Comparison of ENCODE assay signal across 3 cellular contexts in genomic region chr7:46696741-46697140, GRCh38.
TF ChIP-seq lines count a peak whose summit lies in the region.

No MANE protein-coding gene starts in this region.

TF ChIP-seq in SK-N-SH, 30 proteins besides CTCF, POLR2A, EP300 and RAD21 (continued from another document):
- TF ChIP-seq, protein P1, sequence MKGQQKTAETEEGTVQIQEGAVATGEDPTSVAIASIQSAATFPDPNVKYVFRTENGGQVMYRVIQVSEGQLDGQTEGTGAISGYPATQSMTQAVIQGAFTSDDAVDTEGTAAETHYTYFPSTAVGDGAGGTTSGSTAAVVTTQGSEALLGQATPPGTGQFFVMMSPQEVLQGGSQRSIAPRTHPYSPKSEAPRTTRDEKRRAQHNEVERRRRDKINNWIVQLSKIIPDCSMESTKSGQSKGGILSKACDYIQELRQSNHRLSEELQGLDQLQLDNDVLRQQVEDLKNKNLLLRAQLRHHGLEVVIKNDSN (IDR thresholded peaks at IDR 0.05; ENCODE audit: borderline replicate concordance, low read depth), result no peak
- TF ChIP-seq NFIC (IDR thresholded peaks at IDR 0.05; ENCODE audit: borderline replicate concordance) (no peak), FOXJ3 (CRISPR knock-in tag; IDR thresholded peaks at IDR 0.05) (no peak), FOXM1 (IDR thresholded peaks at IDR 0.05; ENCODE audit: low read depth) (no peak), ELF1 (IDR thresholded peaks at IDR 0.05) (no peak)

TF ChIP-seq in SK-N-SH treated with all-trans-retinoic acid at 6 μM for 48 hours, 23 proteins besides CTCF, POLR2A, EP300 and RAD21 (continued from another document):
- TF ChIP-seq POU6F1 (CRISPR knock-in tag; IDR thresholded peaks at IDR 0.05; ENCODE audit: borderline replicate concordance, low read depth) (no peak), SNAI2 (CRISPR knock-in tag; IDR thresholded peaks at IDR 0.05) (no peak), PPARA (CRISPR knock-in tag; IDR thresholded peaks at IDR 0.05; ENCODE audit: borderline replicate concordance) (no peak), ZNF8 (CRISPR knock-in tag; IDR thresholded peaks at IDR 0.05) (no peak), OSR1 (CRISPR knock-in tag; IDR thresholded peaks at IDR 0.05) (no peak), ZNF70 (CRISPR knock-in tag; IDR thresholded peaks at IDR 0.05) (no peak), ESRRG (CRISPR knock-in tag; IDR thresholded peaks at IDR 0.05) (no peak), ISL1 (CRISPR knock-in tag; IDR thresholded peaks at IDR 0.05) (no peak)
- TF ChIP-seq, protein P2, sequence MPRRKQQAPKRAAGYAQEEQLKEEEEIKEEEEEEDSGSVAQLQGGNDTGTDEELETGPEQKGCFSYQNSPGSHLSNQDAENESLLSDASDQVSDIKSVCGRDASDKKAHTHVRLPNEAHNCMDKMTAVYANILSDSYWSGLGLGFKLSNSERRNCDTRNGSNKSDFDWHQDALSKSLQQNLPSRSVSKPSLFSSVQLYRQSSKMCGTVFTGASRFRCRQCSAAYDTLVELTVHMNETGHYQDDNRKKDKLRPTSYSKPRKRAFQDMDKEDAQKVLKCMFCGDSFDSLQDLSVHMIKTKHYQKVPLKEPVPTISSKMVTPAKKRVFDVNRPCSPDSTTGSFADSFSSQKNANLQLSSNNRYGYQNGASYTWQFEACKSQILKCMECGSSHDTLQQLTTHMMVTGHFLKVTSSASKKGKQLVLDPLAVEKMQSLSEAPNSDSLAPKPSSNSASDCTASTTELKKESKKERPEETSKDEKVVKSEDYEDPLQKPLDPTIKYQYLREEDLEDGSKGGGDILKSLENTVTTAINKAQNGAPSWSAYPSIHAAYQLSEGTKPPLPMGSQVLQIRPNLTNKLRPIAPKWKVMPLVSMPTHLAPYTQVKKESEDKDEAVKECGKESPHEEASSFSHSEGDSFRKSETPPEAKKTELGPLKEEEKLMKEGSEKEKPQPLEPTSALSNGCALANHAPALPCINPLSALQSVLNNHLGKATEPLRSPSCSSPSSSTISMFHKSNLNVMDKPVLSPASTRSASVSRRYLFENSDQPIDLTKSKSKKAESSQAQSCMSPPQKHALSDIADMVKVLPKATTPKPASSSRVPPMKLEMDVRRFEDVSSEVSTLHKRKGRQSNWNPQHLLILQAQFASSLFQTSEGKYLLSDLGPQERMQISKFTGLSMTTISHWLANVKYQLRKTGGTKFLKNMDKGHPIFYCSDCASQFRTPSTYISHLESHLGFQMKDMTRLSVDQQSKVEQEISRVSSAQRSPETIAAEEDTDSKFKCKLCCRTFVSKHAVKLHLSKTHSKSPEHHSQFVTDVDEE (CRISPR knock-in tag; IDR thresholded peaks at IDR 0.05), result no peak
- TF ChIP-seq, protein P3, sequence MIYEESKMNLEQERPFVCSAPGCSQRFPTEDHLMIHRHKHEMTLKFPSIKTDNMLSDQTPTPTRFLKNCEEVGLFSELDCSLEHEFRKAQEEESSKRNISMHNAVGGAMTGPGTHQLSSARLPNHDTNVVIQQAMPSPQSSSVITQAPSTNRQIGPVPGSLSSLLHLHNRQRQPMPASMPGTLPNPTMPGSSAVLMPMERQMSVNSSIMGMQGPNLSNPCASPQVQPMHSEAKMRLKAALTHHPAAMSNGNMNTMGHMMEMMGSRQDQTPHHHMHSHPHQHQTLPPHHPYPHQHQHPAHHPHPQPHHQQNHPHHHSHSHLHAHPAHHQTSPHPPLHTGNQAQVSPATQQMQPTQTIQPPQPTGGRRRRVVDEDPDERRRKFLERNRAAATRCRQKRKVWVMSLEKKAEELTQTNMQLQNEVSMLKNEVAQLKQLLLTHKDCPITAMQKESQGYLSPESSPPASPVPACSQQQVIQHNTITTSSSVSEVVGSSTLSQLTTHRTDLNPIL (CRISPR knock-in tag; IDR thresholded peaks at IDR 0.05; ENCODE audit: low read depth), result no peak
- TF ChIP-seq, protein P4, sequence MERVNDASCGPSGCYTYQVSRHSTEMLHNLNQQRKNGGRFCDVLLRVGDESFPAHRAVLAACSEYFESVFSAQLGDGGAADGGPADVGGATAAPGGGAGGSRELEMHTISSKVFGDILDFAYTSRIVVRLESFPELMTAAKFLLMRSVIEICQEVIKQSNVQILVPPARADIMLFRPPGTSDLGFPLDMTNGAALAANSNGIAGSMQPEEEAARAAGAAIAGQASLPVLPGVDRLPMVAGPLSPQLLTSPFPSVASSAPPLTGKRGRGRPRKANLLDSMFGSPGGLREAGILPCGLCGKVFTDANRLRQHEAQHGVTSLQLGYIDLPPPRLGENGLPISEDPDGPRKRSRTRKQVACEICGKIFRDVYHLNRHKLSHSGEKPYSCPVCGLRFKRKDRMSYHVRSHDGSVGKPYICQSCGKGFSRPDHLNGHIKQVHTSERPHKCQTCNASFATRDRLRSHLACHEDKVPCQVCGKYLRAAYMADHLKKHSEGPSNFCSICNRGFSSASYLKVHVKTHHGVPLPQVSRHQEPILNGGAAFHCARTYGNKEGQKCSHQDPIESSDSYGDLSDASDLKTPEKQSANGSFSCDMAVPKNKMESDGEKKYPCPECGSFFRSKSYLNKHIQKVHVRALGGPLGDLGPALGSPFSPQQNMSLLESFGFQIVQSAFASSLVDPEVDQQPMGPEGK (CRISPR knock-in tag; IDR thresholded peaks at IDR 0.05; ENCODE audit: borderline replicate concordance), result no peak

TF ChIP-seq in HepG2, 621 proteins besides CTCF, POLR2A, EP300 and RAD21 (continued from another document):
- TF ChIP-seq, protein P5, sequence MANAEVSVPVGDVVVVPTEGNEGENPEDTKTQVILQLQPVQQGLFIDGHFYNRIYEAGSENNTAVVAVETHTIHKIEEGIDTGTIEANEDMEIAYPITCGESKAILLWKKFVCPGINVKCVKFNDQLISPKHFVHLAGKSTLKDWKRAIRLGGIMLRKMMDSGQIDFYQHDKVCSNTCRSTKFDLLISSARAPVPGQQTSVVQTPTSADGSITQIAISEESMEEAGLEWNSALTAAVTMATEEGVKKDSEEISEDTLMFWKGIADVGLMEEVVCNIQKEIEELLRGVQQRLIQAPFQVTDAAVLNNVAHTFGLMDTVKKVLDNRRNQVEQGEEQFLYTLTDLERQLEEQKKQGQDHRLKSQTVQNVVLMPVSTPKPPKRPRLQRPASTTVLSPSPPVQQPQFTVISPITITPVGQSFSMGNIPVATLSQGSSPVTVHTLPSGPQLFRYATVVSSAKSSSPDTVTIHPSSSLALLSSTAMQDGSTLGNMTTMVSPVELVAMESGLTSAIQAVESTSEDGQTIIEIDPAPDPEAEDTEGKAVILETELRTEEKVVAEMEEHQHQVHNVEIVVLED (CRISPR knock-in tag; IDR thresholded peaks at IDR 0.05; ENCODE audit: borderline replicate concordance), result no peak
- TF ChIP-seq, protein P6, sequence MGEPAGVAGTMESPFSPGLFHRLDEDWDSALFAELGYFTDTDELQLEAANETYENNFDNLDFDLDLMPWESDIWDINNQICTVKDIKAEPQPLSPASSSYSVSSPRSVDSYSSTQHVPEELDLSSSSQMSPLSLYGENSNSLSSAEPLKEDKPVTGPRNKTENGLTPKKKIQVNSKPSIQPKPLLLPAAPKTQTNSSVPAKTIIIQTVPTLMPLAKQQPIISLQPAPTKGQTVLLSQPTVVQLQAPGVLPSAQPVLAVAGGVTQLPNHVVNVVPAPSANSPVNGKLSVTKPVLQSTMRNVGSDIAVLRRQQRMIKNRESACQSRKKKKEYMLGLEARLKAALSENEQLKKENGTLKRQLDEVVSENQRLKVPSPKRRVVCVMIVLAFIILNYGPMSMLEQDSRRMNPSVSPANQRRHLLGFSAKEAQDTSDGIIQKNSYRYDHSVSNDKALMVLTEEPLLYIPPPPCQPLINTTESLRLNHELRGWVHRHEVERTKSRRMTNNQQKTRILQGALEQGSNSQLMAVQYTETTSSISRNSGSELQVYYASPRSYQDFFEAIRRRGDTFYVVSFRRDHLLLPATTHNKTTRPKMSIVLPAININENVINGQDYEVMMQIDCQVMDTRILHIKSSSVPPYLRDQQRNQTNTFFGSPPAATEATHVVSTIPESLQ (CRISPR knock-in tag; conservative IDR thresholded peaks at IDR 0.05), result no peak
- TF ChIP-seq TBL1XR1 (IDR thresholded peaks at IDR 0.05; ENCODE audit: borderline replicate concordance, low read length, partially characterized antibody) (no peak), ZNF776 (CRISPR knock-in tag; IDR thresholded peaks at IDR 0.05) (no peak), ZBTB44 (CRISPR knock-in tag; IDR thresholded peaks at IDR 0.05) (no peak), CCDC6 (CRISPR knock-in tag; IDR thresholded peaks at IDR 0.05) (no peak), ZNF615 (CRISPR knock-in tag; IDR thresholded peaks at IDR 0.05; ENCODE audit: borderline replicate concordance) (no peak), ZNF567 (CRISPR knock-in tag; IDR thresholded peaks at IDR 0.05; ENCODE audit: borderline replicate concordance) (no peak)
- TF ChIP-seq, protein P7, sequence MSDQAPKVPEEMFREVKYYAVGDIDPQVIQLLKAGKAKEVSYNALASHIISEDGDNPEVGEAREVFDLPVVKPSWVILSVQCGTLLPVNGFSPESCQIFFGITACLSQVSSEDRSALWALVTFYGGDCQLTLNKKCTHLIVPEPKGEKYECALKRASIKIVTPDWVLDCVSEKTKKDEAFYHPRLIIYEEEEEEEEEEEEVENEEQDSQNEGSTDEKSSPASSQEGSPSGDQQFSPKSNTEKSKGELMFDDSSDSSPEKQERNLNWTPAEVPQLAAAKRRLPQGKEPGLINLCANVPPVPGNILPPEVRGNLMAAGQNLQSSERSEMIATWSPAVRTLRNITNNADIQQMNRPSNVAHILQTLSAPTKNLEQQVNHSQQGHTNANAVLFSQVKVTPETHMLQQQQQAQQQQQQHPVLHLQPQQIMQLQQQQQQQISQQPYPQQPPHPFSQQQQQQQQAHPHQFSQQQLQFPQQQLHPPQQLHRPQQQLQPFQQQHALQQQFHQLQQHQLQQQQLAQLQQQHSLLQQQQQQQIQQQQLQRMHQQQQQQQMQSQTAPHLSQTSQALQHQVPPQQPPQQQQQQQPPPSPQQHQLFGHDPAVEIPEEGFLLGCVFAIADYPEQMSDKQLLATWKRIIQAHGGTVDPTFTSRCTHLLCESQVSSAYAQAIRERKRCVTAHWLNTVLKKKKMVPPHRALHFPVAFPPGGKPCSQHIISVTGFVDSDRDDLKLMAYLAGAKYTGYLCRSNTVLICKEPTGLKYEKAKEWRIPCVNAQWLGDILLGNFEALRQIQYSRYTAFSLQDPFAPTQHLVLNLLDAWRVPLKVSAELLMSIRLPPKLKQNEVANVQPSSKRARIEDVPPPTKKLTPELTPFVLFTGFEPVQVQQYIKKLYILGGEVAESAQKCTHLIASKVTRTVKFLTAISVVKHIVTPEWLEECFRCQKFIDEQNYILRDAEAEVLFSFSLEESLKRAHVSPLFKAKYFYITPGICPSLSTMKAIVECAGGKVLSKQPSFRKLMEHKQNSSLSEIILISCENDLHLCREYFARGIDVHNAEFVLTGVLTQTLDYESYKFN (CRISPR knock-in tag; conservative IDR thresholded peaks at IDR 0.05), result no peak
